Comparison of ENCODE assay signal across 17 cellular contexts in the genomic region with DNA sequence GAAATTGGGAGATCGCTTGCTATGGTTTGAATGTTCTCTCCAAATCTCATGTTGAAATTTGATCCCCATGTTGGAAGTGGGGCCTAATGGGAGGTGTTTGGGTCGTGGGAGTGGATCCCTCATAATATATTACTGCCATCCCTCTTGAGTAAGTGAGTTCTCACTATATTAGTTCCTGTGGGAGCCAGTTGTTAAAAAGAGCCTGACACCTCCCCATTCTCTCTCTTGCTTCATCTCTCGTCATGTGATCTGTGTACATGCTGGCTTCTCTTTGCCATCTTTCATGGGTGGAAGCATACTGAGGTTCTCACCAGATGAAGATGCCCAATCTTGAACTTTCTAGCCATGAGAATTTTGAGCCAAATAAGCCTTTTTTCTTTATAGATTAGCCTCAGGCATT.
"Had no signal": no experiment of that assay in that cellular context is flagged by ENCODE, and none has a peak within 500 bp of the region (broad histone marks: within the 10 kb centered on the region; RNA-seq: fewer than 3 reads in every experiment).

No MANE protein-coding gene starts in this region.

- H3K36me3 ChIP-seq: colonic mucosa, left lung, thyroid gland had no signal

- H3K27ac ChIP-seq: colonic mucosa, left lung, thyroid gland had no signal

- H3K4me1 ChIP-seq: colonic mucosa, thyroid gland had no signal

- H3K27me3 ChIP-seq: colonic mucosa, left lung, thyroid gland had no signal

- DNase-seq: activated CD4-positive, CD25-positive, alpha-beta regulatory T cell treated with anti-CD3 and anti-CD28 coated beads, Interleukin-2, amount 50 U/mL, for 72 hours; activated naive CD4-positive, alpha-beta T cell treated with anti-CD3 and anti-CD28 coated beads, Interleukin-2, amount 10 ng/mL, durations not matched to agents 7 days and 5 days; amniotic stem cell; caudate nucleus; colonic mucosa; left lung; mammary epithelial cell; naive B cell; nucleus accumbens; posterior cingulate gyrus; retina; stimulated activated CD4-positive, alpha-beta T cell treated with anti-CD3 and anti-CD28 coated beads, Interleukin-4, amount 100 ng/mL, for 1 hour; stimulated activated naive B cell treated with anti-CD40 and anti-IgM and Interleukin-4, amounts not matched to agents 10 μg/mL and 1 μg/mL and 100 μg/mL, for 72 hours; T-cell; T-helper 9 cell; thyroid gland had no signal

- H3K4me3 ChIP-seq: colonic mucosa, left lung, thyroid gland had no signal

- ATAC-seq: esophagus mucosa; left lung; stimulated activated naive B cell treated with anti-CD40 and anti-IgM and Interleukin-4, amounts not matched to agents 10 μg/mL and 1 μg/mL and 100 μg/mL, for 72 hours; T-cell had no signal

- H3K9me3 ChIP-seq: colonic mucosa, left lung, thyroid gland had no signal
